Comparison of ENCODE assay signal across 8 cellular contexts in genomic region chr2:191245869-191246531, GRCh38. TPM values are rescaled to one million over a fixed set of nuclear protein-coding genes. Genes with fewer than 3 reads are reported as not detected.
DNase-seq lines count a peak whose midpoint lies in the region; ATAC-seq and TF ChIP-seq lines count a peak whose summit lies in the region.

No MANE protein-coding gene starts in this region.

- H3K36me3 Mint-ChIP-seq in activated T-helper 1 cell treated with anti-CD3 and anti-CD28 coated beads, Interleukin-12 subunit alpha, Interleukin-12 subunit beta, Interleukin-2, Interleukin-4 antibody, amounts not matched to agents 30 ng/mL and 10 ng/mL and 1 ng/mL, durations not matched to agents 14 hours and 24 hours and 36 hours (ENCODE audit: low read depth), result peaks cover 1% of the 10 kb centered on the region
- H3K36me3 Mint-ChIP-seq in glutamatergic neuron (ENCODE audit: unreplicated experiment), result no peaks in the 10 kb centered on the region

- H3K4me3 Mint-ChIP-seq in activated T-helper 1 cell treated with anti-CD3 and anti-CD28 coated beads, Interleukin-12 subunit alpha, Interleukin-12 subunit beta, Interleukin-2, Interleukin-4 antibody, amounts not matched to agents 30 ng/mL and 10 ng/mL and 1 ng/mL, durations not matched to agents 14 hours and 24 hours and 36 hours, result peak overlapping the region; percentile 77
- H3K4me3 Mint-ChIP-seq in glutamatergic neuron (ENCODE audit: unreplicated experiment), result peak overlapping the region; percentile 90

- peaks cover 7% of the 10 kb centered on the region for H3K36me3 ChIP-seq in osteoblast (ENCODE audit: insufficient read depth, low read length)

- peaks cover 55% of the 10 kb centered on the region for H3K79me2 ChIP-seq in osteoblast (ENCODE audit: insufficient read depth, low read length)

- H3K4me1 ChIP-seq in osteoblast (ENCODE audit: insufficient read depth, low read length), result peaks cover 38% of the 10 kb centered on the region

- H3K4me3 ChIP-seq in osteoblast (ENCODE audit: insufficient read depth, low read length), result peak overlapping the region; percentile 87

- ATAC-seq in HG03039 (IDR thresholded peaks at IDR 0.05; ENCODE audit: unreplicated experiment), result no peak
- no peak for ATAC-seq in HG02870 (IDR thresholded peaks at IDR 0.05; ENCODE audit: unreplicated experiment)

- DNase-seq in COLO668 (lab: John Stamatoyannopoulos, UW; ENCODE audit: unreplicated experiment) (peak; percentile 80), HCEC 1CT (peak; percentile 66), NCI-H460 (ENCODE audit: extremely low read depth, low read depth) (peak; percentile 56), glutamatergic neuron (peak; percentile 88), osteoblast (ENCODE audit: insufficient read length, low spot score, missing footprints) (peak; percentile 68)
- DNase-seq in activated T-helper 1 cell treated with anti-CD3 and anti-CD28 coated beads, Interleukin-12 subunit alpha, Interleukin-12 subunit beta, Interleukin-2, Interleukin-4 antibody, amounts not matched to agents 30 ng/mL and 10 ng/mL and 1 ng/mL, durations not matched to agents 14 hours and 24 hours and 36 hours (ENCODE audit: low spot score), result peak; percentile 14

- peak overlapping the region; percentile 91 for H3K27ac ChIP-seq in osteoblast (ENCODE audit: low read depth, low read length)

- H3K27me3 ChIP-seq in osteoblast (ENCODE audit: insufficient read depth, low read length), result no peaks in the 10 kb centered on the region

- TF ChIP-seq CTCF in glutamatergic neuron (IDR thresholded peaks at IDR 0.05; ENCODE audit: partially characterized antibody, unreplicated experiment), result no peak
- TF ChIP-seq CTCF in osteoblast (IDR thresholded peaks at IDR 0.05; ENCODE audit: extremely low read depth, low read depth, low read length), result no peak

- H3K9me3 ChIP-seq in osteoblast (ENCODE audit: low read depth, low read length), result no peaks in the 10 kb centered on the region

- H3K27ac Mint-ChIP-seq in activated T-helper 1 cell treated with anti-CD3 and anti-CD28 coated beads, Interleukin-12 subunit alpha, Interleukin-12 subunit beta, Interleukin-2, Interleukin-4 antibody, amounts not matched to agents 30 ng/mL and 10 ng/mL and 1 ng/mL, durations not matched to agents 14 hours and 24 hours and 36 hours, result peak overlapping the region; percentile 49
- peak overlapping the region; percentile 91 for H3K27ac Mint-ChIP-seq in glutamatergic neuron (ENCODE audit: unreplicated experiment)

- peaks cover 5% of the 10 kb centered on the region for H3K27me3 Mint-ChIP-seq in activated T-helper 1 cell treated with anti-CD3 and anti-CD28 coated beads, Interleukin-12 subunit alpha, Interleukin-12 subunit beta, Interleukin-2, Interleukin-4 antibody, amounts not matched to agents 30 ng/mL and 10 ng/mL and 1 ng/mL, durations not matched to agents 14 hours and 24 hours and 36 hours (ENCODE audit: insufficient read depth)
- H3K27me3 Mint-ChIP-seq in glutamatergic neuron (ENCODE audit: unreplicated experiment), result peaks cover 8% of the 10 kb centered on the region

- H2AFZ ChIP-seq in osteoblast (ENCODE audit: low read length), result peak overlapping the region; percentile 50

- H3K4me1 Mint-ChIP-seq in activated T-helper 1 cell treated with anti-CD3 and anti-CD28 coated beads, Interleukin-12 subunit alpha, Interleukin-12 subunit beta, Interleukin-2, Interleukin-4 antibody, amounts not matched to agents 30 ng/mL and 10 ng/mL and 1 ng/mL, durations not matched to agents 14 hours and 24 hours and 36 hours (ENCODE audit: low read depth), result peaks cover 23% of the 10 kb centered on the region
- peaks cover 23% of the 10 kb centered on the region for H3K4me1 Mint-ChIP-seq in glutamatergic neuron (ENCODE audit: low read depth, unreplicated experiment)

- no peaks in the 10 kb centered on the region for H3K9me3 Mint-ChIP-seq in activated T-helper 1 cell treated with anti-CD3 and anti-CD28 coated beads, Interleukin-12 subunit alpha, Interleukin-12 subunit beta, Interleukin-2, Interleukin-4 antibody, amounts not matched to agents 30 ng/mL and 10 ng/mL and 1 ng/mL, durations not matched to agents 14 hours and 24 hours and 36 hours
- H3K9me3 Mint-ChIP-seq in glutamatergic neuron (ENCODE audit: unreplicated experiment), result peaks cover 11% of the 10 kb centered on the region

- H3K4me2 ChIP-seq in osteoblast (ENCODE audit: insufficient read depth, low read length), result peak overlapping the region; percentile 92

- intact Hi-C loops in activated T-helper 1 cell treated with anti-CD3 and anti-CD28 coated beads, Interleukin-12 subunit alpha, Interleukin-12 subunit beta, Interleukin-2, Interleukin-4 antibody, amounts not matched to agents 30 ng/mL and 10 ng/mL and 1 ng/mL, durations not matched to agents 14 hours and 24 hours and 36 hours (cut with micrococcal nuclease), result loop anchor here (2.0 to 10.0 kb wide), 5 partner anchors 51 to 279 kb away; no protein-coding TSS in a partner anchor

- peaks cover 29% of the 10 kb centered on the region for H4K20me1 ChIP-seq in osteoblast (ENCODE audit: insufficient read depth, low read length)

RNA-seq across cellular contexts. Expression of gene MYO1B, which starts 0.8 kb away (rescaled TPM):
- total RNA-seq in NCI-H460 (2014; rRNA removed; shearing (Covaris generic)), result 44.0 and 47.5 TPM in 2 replicates
- 37.8 and 41.6 TPM in 2 replicates for polyA plus RNA-seq in NCI-H460 (2014; cell fraction: nucleus; rRNA removed)
- total RNA-seq in activated T-helper 1 cell treated with anti-CD3 and anti-CD28 coated beads, Interleukin-12 subunit alpha, Interleukin-12 subunit beta, Interleukin-2, Interleukin-4 antibody, amounts not matched to agents 30 ng/mL and 10 ng/mL and 1 ng/mL, durations not matched to agents 14 hours and 24 hours and 36 hours, result 13.2 and 15.2 TPM in 2 replicates
- total RNA-seq in glutamatergic neuron (ENCODE audit: unreplicated experiment) (129 TPM), osteoblast (229 and 246 TPM in 2 replicates)

Comparison
In these comparisons a context has a peak if more than half of its experiments do, and no peak if none do; other contexts are left out.
1. DNase-seq: peak in every context shown above with its lines; median percentile 88 in glutamatergic neuron; 80 in COLO668; 68 in osteoblast; 66 in HCEC 1CT; 56 in NCI-H460; 14 in activated T-helper 1 cell treated with anti-CD3 and anti-CD28 coated beads, Interleukin-12 subunit alpha, Interleukin-12 subunit beta, Interleukin-2, Interleukin-4 antibody, amounts not matched to agents 30 ng/mL and 10 ng/mL and 1 ng/mL, durations not matched to agents 14 hours and 24 hours and 36 hours.